In genomic region chr3:70065666-70066253, GRCh38 we compare ENCODE assay signal across 14 cellular contexts.
DNase-seq lines count a peak whose midpoint lies in the region; ATAC-seq and TF ChIP-seq lines count a peak whose summit lies in the region.
"Had no signal": no experiment of that assay in that cellular context is flagged by ENCODE, and none has a peak within 500 bp of the region (broad histone marks: within the 10 kb centered on the region; RNA-seq: fewer than 3 reads in every experiment).

No MANE protein-coding gene starts in this region.

- no peak for TF ChIP-seq EP300 in esophagus muscularis mucosa (IDR thresholded peaks at IDR 0.05)

- no peaks in the 10 kb centered on the region for H3K9me3 Mint-ChIP-seq in CD4-positive, alpha-beta memory T cell
- no peaks in the 10 kb centered on the region for H3K9me3 Mint-ChIP-seq in activated naive CD4-positive, alpha-beta T cell treated with anti-CD3 and anti-CD28 coated beads, Interleukin-2, amount 50 U/mL, for 72 hours
- H3K9me3 Mint-ChIP-seq: activated CD4-positive, alpha-beta memory T cell treated with anti-CD3 and anti-CD28 coated beads, Interleukin-2, amount 10 ng/mL, durations not matched to agents 7 days and 5 days had no signal

- H3K27ac ChIP-seq in esophagus muscularis mucosa (replicated peaks in 1 of 4) = peak overlapping the region; percentile 78 to 84 (median 83)
- H3K27ac ChIP-seq in tibial artery = peak overlapping the region; percentile 84 to 89
- no peak overlapping the region for H3K27ac ChIP-seq in CD4-positive, alpha-beta memory T cell (ENCODE audit: low read depth, low read length)
- H3K27ac ChIP-seq: epithelial cell of prostate had no signal

- 59% methylated on average over 7 of the region's 7 CpGs for WGBS in esophagus muscularis mucosa

- peaks cover 3% of the 10 kb centered on the region in 2 donors for H3K27me3 Mint-ChIP-seq in CD4-positive, alpha-beta memory T cell
- H3K27me3 Mint-ChIP-seq: activated CD4-positive, alpha-beta memory T cell treated with anti-CD3 and anti-CD28 coated beads, Interleukin-2, amount 10 ng/mL, durations not matched to agents 7 days and 5 days had no signal

- H3K36me3 ChIP-seq in esophagus muscularis mucosa = no peaks in the 10 kb centered on the region
- no peaks in the 10 kb centered on the region for H3K36me3 ChIP-seq in tibial artery
- no peaks in the 10 kb centered on the region for H3K36me3 ChIP-seq in CD4-positive, alpha-beta memory T cell (ENCODE audit: insufficient read depth, low read length)

- no peaks in the 10 kb centered on the region for H3K4me1 Mint-ChIP-seq in CD4-positive, alpha-beta memory T cell
- H3K4me1 Mint-ChIP-seq: activated CD4-positive, alpha-beta memory T cell treated with anti-CD3 and anti-CD28 coated beads, Interleukin-2, amount 10 ng/mL, durations not matched to agents 7 days and 5 days had no signal

- CTCF ChIA-PET in CD4-positive, alpha-beta memory T cell (lab: Charles Lee; ENCODE audit: partially characterized antibody) = no interaction called here

- H3K9me3 ChIP-seq in esophagus muscularis mucosa = no peaks in the 10 kb centered on the region
- no peaks in the 10 kb centered on the region for H3K9me3 ChIP-seq in tibial artery
- no peaks in the 10 kb centered on the region for H3K9me3 ChIP-seq in CD4-positive, alpha-beta memory T cell (ENCODE audit: control insufficient read depth in 1 of 2, low read length in 2 of 2)

- no peaks in the 10 kb centered on the region for H3K36me3 Mint-ChIP-seq in CD4-positive, alpha-beta memory T cell
- H3K36me3 Mint-ChIP-seq in activated naive CD4-positive, alpha-beta T cell treated with anti-CD3 and anti-CD28 coated beads, Interleukin-2, amount 50 U/mL, for 72 hours = no peaks in the 10 kb centered on the region

- no peak overlapping the region for H3K4me3 Mint-ChIP-seq in CD4-positive, alpha-beta memory T cell
- H3K4me3 Mint-ChIP-seq: activated CD4-positive, alpha-beta memory T cell treated with anti-CD3 and anti-CD28 coated beads, Interleukin-2, amount 10 ng/mL, durations not matched to agents 7 days and 5 days had no signal

- ATAC-seq in activated naive CD4-positive, alpha-beta T cell treated with anti-CD3 and anti-CD28 coated beads, Interleukin-2, amount 50 U/mL, for 72 hours = no peak

- H3K4me1 ChIP-seq in esophagus muscularis mucosa (peaks cover 5 to 64% (median 58%) of the 10 kb centered on the region in 4 donors), tibial artery (peaks cover 0 to 66% (median 20%) of the 10 kb centered on the region in 4 donors)
- H3K4me1 ChIP-seq in CD4-positive, alpha-beta memory T cell (ENCODE audit: insufficient read depth, low read length) = no peaks in the 10 kb centered on the region

- H3K27ac Mint-ChIP-seq in CD4-positive, alpha-beta memory T cell = no peak overlapping the region
- H3K27ac Mint-ChIP-seq in activated naive CD4-positive, alpha-beta T cell treated with anti-CD3 and anti-CD28 coated beads, Interleukin-2, amount 50 U/mL, for 72 hours = no peak overlapping the region
- H3K27ac Mint-ChIP-seq: activated CD4-positive, alpha-beta memory T cell treated with anti-CD3 and anti-CD28 coated beads, Interleukin-2, amount 10 ng/mL, durations not matched to agents 7 days and 5 days had no signal

- no peak for TF ChIP-seq POLR2A in esophagus muscularis mucosa (IDR thresholded peaks at IDR 0.05; ENCODE audit: low read depth)

- intact Hi-C loops in esophagus muscularis mucosa (cut with DNase I) = loop anchor here (10.0 kb wide), 1 partner anchor 469 kb away; no protein-coding TSS in a partner anchor
- intact Hi-C loops in tibial artery (cut with DNase I; ENCODE audit: low total_unique reads) = loop anchor here (10.0 kb wide), 1 partner anchor 289 kb away; no protein-coding TSS in a partner anchor
- intact Hi-C loops in CD4-positive, alpha-beta memory T cell (cut with micrococcal nuclease) = no loop called here

- POLR2A ChIA-PET in CD4-positive, alpha-beta memory T cell (lab: Charles Lee; ENCODE audit: partially characterized antibody) = no interaction called here

- DNase-seq in SHP77 (lab: John Stamatoyannopoulos, UW) (peak; percentile 6 to 9), SHP77 treated with DMSO at 0.1 percent for 48 hours (lab: John Stamatoyannopoulos, UW) (no peak), NCI-H524 treated with DMSO at 0.1 percent for 48 hours (lab: John Stamatoyannopoulos, UW) (peak; percentile 88), esophagus muscularis mucosa (ENCODE audit: extremely low spot score) (no peak), tibial artery (no peak), NCI-H345 treated with DMSO at 0.1 percent for 48 hours (lab: John Stamatoyannopoulos, UW; ENCODE audit: unreplicated experiment) (no peak)
- DNase-seq in CD4-positive, alpha-beta memory T cell = no peak
- no peak for DNase-seq in activated naive CD4-positive, alpha-beta T cell treated with anti-CD3 and anti-CD28 coated beads, Interleukin-2, amount 50 U/mL, for 72 hours (ENCODE audit: low spot score in 2 of 2)
- DNase-seq: activated CD4-positive, alpha-beta memory T cell treated with anti-CD3 and anti-CD28 coated beads, Interleukin-2, amount 10 ng/mL, durations not matched to agents 7 days and 5 days; NCI-H2227 treated with DMSO at 0.1 percent for 48 hours; nucleus accumbens; stimulated activated CD4-positive, alpha-beta T cell treated with anti-CD3 and anti-CD28 coated beads, Interleukin-4, amount 100 ng/mL, for 24 hours; substantia nigra had no signal

- no peak overlapping the region for H3K4me3 ChIP-seq in esophagus muscularis mucosa
- no peak overlapping the region for H3K4me3 ChIP-seq in tibial artery
- H3K4me3 ChIP-seq in CD4-positive, alpha-beta memory T cell (ENCODE audit: low read length in 2 of 2) = no peak overlapping the region

- peak in 2 of 3 experiments; percentile 28 for TF ChIP-seq CTCF in esophagus muscularis mucosa (IDR thresholded peaks at IDR 0.05)
- no peak for TF ChIP-seq CTCF in tibial artery (IDR thresholded peaks at IDR 0.05)

- H3K27me3 ChIP-seq in esophagus muscularis mucosa (no peaks in the 10 kb centered on the region), tibial artery (no peaks in the 10 kb centered on the region)
- H3K27me3 ChIP-seq in CD4-positive, alpha-beta memory T cell (ENCODE audit: insufficient read depth, low read length) = no peaks in the 10 kb centered on the region

Comparison
In these comparisons a context has a peak if more than half of its experiments do, and no peak if none do; other contexts are left out.
1. DNase-seq: peak in SHP77 (2 of 2) and NCI-H524 treated with DMSO at 0.1 percent for 48 hours (single experiment); none in SHP77 treated with DMSO at 0.1 percent for 48 hours (single experiment), esophagus muscularis mucosa (single experiment), tibial artery (0 of 2), CD4-positive, alpha-beta memory T cell (0 of 5), activated naive CD4-positive, alpha-beta T cell treated with anti-CD3 and anti-CD28 coated beads, Interleukin-2, amount 50 U/mL, for 72 hours (0 of 2) and NCI-H345 treated with DMSO at 0.1 percent for 48 hours (single experiment).
2. CTCF ChIP-seq: peak in esophagus muscularis mucosa (2 of 3); none in tibial artery (0 of 2).